Comparison of ENCODE assay signal across 9 cellular contexts in the genomic region with DNA sequence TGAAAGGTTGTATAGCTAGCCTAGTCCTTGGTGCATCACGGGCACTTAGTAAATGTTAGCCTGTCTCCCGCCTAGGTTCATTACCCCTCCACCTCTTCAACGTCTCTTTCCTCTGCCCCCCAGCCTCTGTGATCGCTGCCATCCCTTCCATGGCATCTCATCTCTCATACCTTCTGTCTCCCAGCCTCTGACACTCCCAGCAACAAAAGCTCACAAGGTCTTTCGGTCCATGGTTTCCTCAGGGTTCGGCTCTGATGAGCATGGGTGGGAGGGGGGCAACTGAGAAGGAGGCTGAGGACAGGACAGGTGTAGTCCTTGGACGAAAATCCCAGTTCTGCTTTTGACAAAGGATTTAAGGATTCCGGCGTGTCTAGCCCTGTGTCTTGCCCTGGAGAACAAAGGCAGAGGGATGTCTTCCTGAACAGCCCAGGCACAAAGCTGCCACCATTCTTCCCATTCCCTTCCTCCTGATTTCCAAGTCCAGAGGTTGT. TPM values are rescaled to one million over a fixed set of nuclear protein-coding genes. Genes with fewer than 3 reads are reported as not detected.
DNase-seq lines count a peak whose midpoint lies in the region; ATAC-seq and TF ChIP-seq lines count a peak whose summit lies in the region.
"Had no signal": no experiment of that assay in that cellular context is flagged by ENCODE, and none has a peak within 500 bp of the region (broad histone marks: within the 10 kb centered on the region; RNA-seq: fewer than 3 reads in every experiment).

No MANE protein-coding gene starts in this region.

- H4K20me1 ChIP-seq in SK-N-SH (ENCODE audit: insufficient read depth) = no peaks in the 10 kb centered on the region

- POLR2A ChIA-PET in SK-N-SH (lab: Yijun Ruan, JAX) = interaction anchor here (0.6 to 1.4 kb wide), 2 partner anchors 9 to 87 kb away, joined by 3 to 4 read pairs; no protein-coding TSS in a partner anchor

- no peaks in the 10 kb centered on the region for H3K9me3 Mint-ChIP-seq in activated CD4-positive, alpha-beta T cell treated with anti-CD3 and anti-CD28 coated beads, Interleukin-2, amount 10 ng/mL, durations not matched to agents 24 days and 14 days
- no peaks in the 10 kb centered on the region for H3K9me3 Mint-ChIP-seq in activated naive CD8-positive, alpha-beta T cell treated with anti-CD3 and anti-CD28 coated beads, Interleukin-2, amount 50 U/mL, for 24 hours

- no peak overlapping the region for H3K4me3 ChIP-seq in lower lobe of right lung
- H3K4me3 ChIP-seq in SK-N-SH (ENCODE audit: low read depth in 2 of 2, low read length in 1 of 2) = no peak overlapping the region

- DNase-seq in activated CD4-positive, alpha-beta T cell treated with anti-CD3 and anti-CD28 coated beads, Interleukin-2, amount 10 ng/mL, durations not matched to agents 24 days and 14 days = no peak
- no peak for DNase-seq in activated CD4-positive, alpha-beta T cell treated with anti-CD3 and anti-CD28 coated beads, Interleukin-2, amount 50 U/mL, for 48 hours
- no peak for DNase-seq in activated naive CD8-positive, alpha-beta T cell treated with anti-CD3 and anti-CD28 coated beads, Interleukin-2, amount 50 U/mL, for 24 hours
- DNase-seq in lower lobe of right lung = no peak
- no peak for DNase-seq in substantia nigra (lab: John Stamatoyannopoulos, UW)
- DNase-seq in DMS79 treated with DMSO at 0.1 percent for 48 hours (lab: John Stamatoyannopoulos, UW) = no peak
- no peak for DNase-seq in SK-N-SH
- no peak for DNase-seq in occipital lobe (lab: John Stamatoyannopoulos, UW)
- DNase-seq: central memory CD4-positive, alpha-beta T cell had no signal

- CTCF ChIA-PET in SK-N-SH (lab: Yijun Ruan, JAX) = interaction anchor here (1.0 to 16.9 kb wide), 8 partner anchors 11 to 190 kb away, joined by 3 to 202 read pairs (median 6); a partner anchor contains a TSS

- intact Hi-C loops in activated CD4-positive, alpha-beta T cell treated with anti-CD3 and anti-CD28 coated beads, Interleukin-2, amount 10 ng/mL, durations not matched to agents 24 days and 14 days (cut with micrococcal nuclease) = no loop called here
- intact Hi-C loops in lower lobe of right lung (cut with DNase I) = no loop called here

- TF ChIP-seq RAD21 in SK-N-SH (IDR thresholded peaks at IDR 0.05; ENCODE audit: low read length) = no peak

- no peaks in the 10 kb centered on the region for H3K9me2 ChIP-seq in SK-N-SH

- H3K27me3 ChIP-seq in lower lobe of right lung (ENCODE audit: low read depth) (no peaks in the 10 kb centered on the region), SK-N-SH (ENCODE audit: insufficient read depth) (no peaks in the 10 kb centered on the region)

- peak overlapping the region; percentile 3 for H3K4me3 Mint-ChIP-seq in activated CD4-positive, alpha-beta T cell treated with anti-CD3 and anti-CD28 coated beads, Interleukin-2, amount 10 ng/mL, durations not matched to agents 24 days and 14 days
- H3K4me3 Mint-ChIP-seq in activated naive CD8-positive, alpha-beta T cell treated with anti-CD3 and anti-CD28 coated beads, Interleukin-2, amount 50 U/mL, for 24 hours = peak overlapping the region; percentile 15

- no peak overlapping the region for H3K4me2 ChIP-seq in SK-N-SH

- H2AFZ ChIP-seq in SK-N-SH (ENCODE audit: low read depth) = no peak overlapping the region

- H3K27me3 Mint-ChIP-seq in activated CD4-positive, alpha-beta T cell treated with anti-CD3 and anti-CD28 coated beads, Interleukin-2, amount 10 ng/mL, durations not matched to agents 24 days and 14 days = no peaks in the 10 kb centered on the region
- H3K27me3 Mint-ChIP-seq in activated naive CD8-positive, alpha-beta T cell treated with anti-CD3 and anti-CD28 coated beads, Interleukin-2, amount 50 U/mL, for 24 hours = no peaks in the 10 kb centered on the region

- ATAC-seq in activated naive CD8-positive, alpha-beta T cell treated with anti-CD3 and anti-CD28 coated beads, Interleukin-2, amount 50 U/mL, for 24 hours = no peak
- ATAC-seq in lower lobe of right lung = no peak

- H3K9ac ChIP-seq in SK-N-SH = no peak overlapping the region

- H3K36me3 Mint-ChIP-seq in activated CD4-positive, alpha-beta T cell treated with anti-CD3 and anti-CD28 coated beads, Interleukin-2, amount 10 ng/mL, durations not matched to agents 24 days and 14 days (ENCODE audit: low read depth) = peaks cover 37% of the 10 kb centered on the region
- peaks cover 20% of the 10 kb centered on the region for H3K36me3 Mint-ChIP-seq in activated naive CD8-positive, alpha-beta T cell treated with anti-CD3 and anti-CD28 coated beads, Interleukin-2, amount 50 U/mL, for 24 hours (ENCODE audit: low read depth)

- 71% methylated on average over 9 of the region's 9 CpGs for WGBS in SK-N-SH (ENCODE audit: low lambda C conversion rate)

- H3K79me2 ChIP-seq in SK-N-SH (ENCODE audit: insufficient read depth) = no peaks in the 10 kb centered on the region

- H3K27ac ChIP-seq in lower lobe of right lung = peak overlapping the region; percentile 81
- peak overlapping the region; percentile 45 for H3K27ac ChIP-seq in substantia nigra (ENCODE audit: low read depth, low read length, poor library complexity, severe bottlenecking)
- peak overlapping the region in 1 of 2 experiments; percentile 96; a peak in 2 of 4 replicates for H3K27ac ChIP-seq in SK-N-SH (ENCODE audit: low read depth in 2 of 2, low read length in 1 of 2)

- H3K4me1 Mint-ChIP-seq in activated CD4-positive, alpha-beta T cell treated with anti-CD3 and anti-CD28 coated beads, Interleukin-2, amount 10 ng/mL, durations not matched to agents 24 days and 14 days = peaks cover 74% of the 10 kb centered on the region
- peaks cover 92% of the 10 kb centered on the region for H3K4me1 Mint-ChIP-seq in activated naive CD8-positive, alpha-beta T cell treated with anti-CD3 and anti-CD28 coated beads, Interleukin-2, amount 50 U/mL, for 24 hours

- no peak for TF ChIP-seq EP300 in SK-N-SH (IDR thresholded peaks at IDR 0.05; ENCODE audit: borderline replicate concordance in 1 of 2, low read depth in 1 of 2, low read length in 1 of 2)

- H3K27ac Mint-ChIP-seq in activated CD4-positive, alpha-beta T cell treated with anti-CD3 and anti-CD28 coated beads, Interleukin-2, amount 10 ng/mL, durations not matched to agents 24 days and 14 days = peak overlapping the region; percentile 74
- H3K27ac Mint-ChIP-seq in activated naive CD8-positive, alpha-beta T cell treated with anti-CD3 and anti-CD28 coated beads, Interleukin-2, amount 50 U/mL, for 24 hours = peak overlapping the region; percentile 68

- peaks cover 17% of the 10 kb centered on the region for H3F3A ChIP-seq in SK-N-SH (replicated peaks; ENCODE audit: insufficient read depth)

- H3K4me1 ChIP-seq in lower lobe of right lung (peaks cover 72% of the 10 kb centered on the region), SK-N-SH (ENCODE audit: control insufficient read depth in 1 of 2, insufficient read depth in 2 of 2, low read depth in 1 of 2, low read length in 1 of 2) (peaks cover 15 to 65% of the 10 kb centered on the region in 2 experiments; a peak in 3 of 4 replicates)

- H3K36me3 ChIP-seq in lower lobe of right lung (no peaks in the 10 kb centered on the region), SK-N-SH (replicated peaks in 1 of 2; ENCODE audit: control insufficient read depth in 1 of 2, insufficient read depth in 2 of 2, low read length in 1 of 2) (no peaks in the 10 kb centered on the region)

- TF ChIP-seq CTCF in lower lobe of right lung (IDR thresholded peaks at IDR 0.05) = no peak
- no peak for TF ChIP-seq CTCF in SK-N-SH (IDR thresholded peaks at IDR 0.05)

- H3K9me3 ChIP-seq in lower lobe of right lung = no peaks in the 10 kb centered on the region
- H3K9me3 ChIP-seq in SK-N-SH = no peaks in the 10 kb centered on the region

TF ChIP-seq in SK-N-SH, 30 proteins besides CTCF, POLR2A, EP300 and RAD21 (continues in another document):
- TF ChIP-seq FOXJ3 (CRISPR knock-in tag; IDR thresholded peaks at IDR 0.05) (no peak), EZH2phosphoT487 (IDR thresholded peaks at IDR 0.05; ENCODE audit: borderline replicate concordance, low read depth) (no peak), FOSL2 (IDR thresholded peaks at IDR 0.05; ENCODE audit: borderline replicate concordance, low read depth) (no peak), TCF12 (IDR thresholded peaks at IDR 0.05) (no peak), TAF1 (IDR thresholded peaks at IDR 0.05; ENCODE audit: borderline replicate concordance, low read depth, low read length) (no peak), ELF1 (IDR thresholded peaks at IDR 0.05) (no peak)
- TF ChIP-seq, protein P1, sequence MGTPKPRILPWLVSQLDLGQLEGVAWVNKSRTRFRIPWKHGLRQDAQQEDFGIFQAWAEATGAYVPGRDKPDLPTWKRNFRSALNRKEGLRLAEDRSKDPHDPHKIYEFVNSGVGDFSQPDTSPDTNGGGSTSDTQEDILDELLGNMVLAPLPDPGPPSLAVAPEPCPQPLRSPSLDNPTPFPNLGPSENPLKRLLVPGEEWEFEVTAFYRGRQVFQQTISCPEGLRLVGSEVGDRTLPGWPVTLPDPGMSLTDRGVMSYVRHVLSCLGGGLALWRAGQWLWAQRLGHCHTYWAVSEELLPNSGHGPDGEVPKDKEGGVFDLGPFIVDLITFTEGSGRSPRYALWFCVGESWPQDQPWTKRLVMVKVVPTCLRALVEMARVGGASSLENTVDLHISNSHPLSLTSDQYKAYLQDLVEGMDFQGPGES (IDR thresholded peaks at IDR 0.05; ENCODE audit: low read depth, low read length) = no peak

RNA-seq across cellular contexts. Expression of a gene that starts 16.7 kb away (rescaled TPM):
- total RNA-seq in activated CD4-positive, alpha-beta T cell treated with anti-CD3 and anti-CD28 coated beads, Interleukin-2, amount 10 ng/mL, durations not matched to agents 24 days and 14 days = 217 and 220 TPM in 2 replicates
- total RNA-seq in lower lobe of right lung (2.2 TPM), occipital lobe (not detected)
- not detected in 2 replicates for polyA plus RNA-seq in SK-N-SH (2012; rRNA removed)
- 0.03 and 0.05 TPM in 2 replicates for polyA plus RNA-seq in SK-N-SH (2012; cell fraction: cytosol; rRNA removed)
- polyA plus RNA-seq in SK-N-SH (2012; cell fraction: nucleus; rRNA removed) = 0.02 TPM in 1 of 2 replicates, not detected in the other

RNA-seq across cellular contexts. Expression of a gene that starts 47.1 kb away (rescaled TPM):
- total RNA-seq in activated CD4-positive, alpha-beta T cell treated with anti-CD3 and anti-CD28 coated beads, Interleukin-2, amount 10 ng/mL, durations not matched to agents 24 days and 14 days = 13.1 and 16.8 TPM in 2 replicates
- total RNA-seq in lower lobe of right lung = 0.68 TPM
- not detected in 2 replicates for polyA plus RNA-seq in SK-N-SH (2012; rRNA removed)
- polyA plus RNA-seq in SK-N-SH (2012; cell fraction: cytosol; rRNA removed) = 0.01 TPM in 1 of 2 replicates, not detected in the other
- 0.02 TPM in 1 of 2 replicates, not detected in the other for polyA plus RNA-seq in SK-N-SH (2012; cell fraction: nucleus; rRNA removed)
- not detected for total RNA-seq in occipital lobe

Comparison
In these comparisons a context has a peak if more than half of its experiments do, and no peak if none do; other contexts are left out.
1. RNA of a gene that starts 16.7 kb away (total RNA-seq): 217 to 220 TPM in activated CD4-positive, alpha-beta T cell treated with anti-CD3 and anti-CD28 coated beads, Interleukin-2, amount 10 ng/mL, durations not matched to agents 24 days and 14 days; 2.2 TPM in lower lobe of right lung (single experiment) and not detected in occipital lobe (single experiment); every median in the first group is over 10 times any median in the second.